Comparison of ENCODE assay signal across 31 cellular contexts in genomic region chr3:54028372-54028771, GRCh38.
DNase-seq lines count a peak whose midpoint lies in the region; ATAC-seq, FAIRE-seq and TF ChIP-seq lines count a peak whose summit lies in the region.
"Had no signal": no experiment of that assay in that cellular context is flagged by ENCODE, and none has a peak within 500 bp of the region (broad histone marks: within the 10 kb centered on the region; RNA-seq: fewer than 3 reads in every experiment).

No MANE protein-coding gene starts in this region.

- no peak overlapping the region for H3K9ac ChIP-seq in HepG2 (ENCODE audit: insufficient read depth, low read depth, low read length)
- H3K9ac ChIP-seq: BLaER1; BLaER1 treated with 17β-estradiol and CSF1 and Interleukin-3, amounts not matched to agents 10 nM and 100 nM had no signal

- H3K79me2 ChIP-seq in HepG2 (ENCODE audit: insufficient read depth, low read length): no peaks in the 10 kb centered on the region

- H3K4me1 ChIP-seq in left lung: no peaks in the 10 kb centered on the region
- no peaks in the 10 kb centered on the region for H3K4me1 ChIP-seq in upper lobe of right lung
- no peaks in the 10 kb centered on the region for H3K4me1 ChIP-seq in HepG2 (ENCODE audit: insufficient read depth, low read length)
- H3K4me1 ChIP-seq: A549; BE2C; BLaER1; BLaER1 treated with 17β-estradiol and CSF1 and Interleukin-3, amounts not matched to agents 10 nM and 100 nM; Caco-2 had no signal

- TF ChIP-seq RAD21 in HepG2 (CRISPR knock-in tag; IDR thresholded peaks at IDR 0.05): no peak

- no peak for TF ChIP-seq POLR2A in HepG2 (IDR thresholded peaks at IDR 0.05; ENCODE audit: insufficient read depth in 1 of 2, low read depth in 2 of 2, low read length in 2 of 2)

- H3K27me3 ChIP-seq in left lung (no peaks in the 10 kb centered on the region), upper lobe of right lung (no peaks in the 10 kb centered on the region), HepG2 (ENCODE audit: control insufficient read depth in 1 of 2, insufficient read depth in 2 of 2, low read length in 2 of 2) (no peaks in the 10 kb centered on the region; a peak in 1 of 5 replicates)
- H3K27me3 ChIP-seq: BE2C; BLaER1; BLaER1 treated with 17β-estradiol and CSF1 and Interleukin-3, amounts not matched to agents 10 nM and 100 nM had no signal

- no peak overlapping the region for H3K4me2 ChIP-seq in HepG2 (ENCODE audit: low read depth, low read length)
- H3K4me2 ChIP-seq: A549; BLaER1; BLaER1 treated with 17β-estradiol and CSF1 and Interleukin-3, amounts not matched to agents 10 nM and 100 nM had no signal

- H2AFZ ChIP-seq in HepG2 (ENCODE audit: low read length): no peak overlapping the region

- H3K27ac ChIP-seq in left lung (no peak overlapping the region), upper lobe of right lung (no peak overlapping the region), HepG2 (ENCODE audit: extremely low read length, insufficient read depth, low read length) (no peak overlapping the region)
- H3K27ac ChIP-seq: 22Rv1; A549; BLaER1; BLaER1 treated with 17β-estradiol and CSF1 and Interleukin-3, amounts not matched to agents 10 nM and 100 nM; C4-2B had no signal

- no peaks in the 10 kb centered on the region for H3K36me3 ChIP-seq in left lung
- H3K36me3 ChIP-seq in upper lobe of right lung: no peaks in the 10 kb centered on the region
- no peaks in the 10 kb centered on the region for H3K36me3 ChIP-seq in HepG2 (replicated peaks in 1 of 2; ENCODE audit: control insufficient read depth in 1 of 2, insufficient read depth in 2 of 2, low read length in 2 of 2)
- H3K36me3 ChIP-seq: BE2C; BLaER1; BLaER1 treated with 17β-estradiol and CSF1 and Interleukin-3, amounts not matched to agents 10 nM and 100 nM had no signal

- intact Hi-C loops in left lung (cut with DNase I) (no loop called here), upper lobe of right lung (cut with DNase I) (no loop called here), HepG2 (cut with micrococcal nuclease; ENCODE audit: unreplicated experiment) (no loop called here)

- ATAC-seq in left lung: peak; percentile 73
- ATAC-seq in upper lobe of right lung: peak; percentile 55
- ATAC-seq in HepG2: no peak
- ATAC-seq: A549; CD8-positive, alpha-beta T cell had no signal

- CTCF ChIA-PET in HepG2 (lab: Yijun Ruan, JAX; ENCODE audit: low intra/inter-chr PET ratio, low total read pairs): no interaction called here

- POLR2A ChIA-PET in HepG2 (lab: Yijun Ruan, JAX): no interaction called here

- 4% methylated on average over 3 of the region's 5 CpGs for WGBS in HepG2 (ENCODE audit: low lambda C conversion rate)

- no peak for FAIRE-seq in HepG2 (lab: Jason Lieb, UNC)
- FAIRE-seq: A204.1, A549, D721Med had no signal

- in situ Hi-C loops in HepG2 (cut with HindIII; ENCODE audit: extremely low pct_ligation_motif_present, low pct_unique_long_range_greater_than_20kb): no loop called here

- TF ChIP-seq CTCF in left lung (IDR thresholded peaks at IDR 0.05): no peak
- no peak for TF ChIP-seq CTCF in upper lobe of right lung (IDR thresholded peaks at IDR 0.05)
- TF ChIP-seq CTCF in HepG2 (CRISPR knock-in tag; IDR thresholded peaks at IDR 0.05): no peak

- no peak for TF ChIP-seq EP300 in HepG2 (IDR thresholded peaks at IDR 0.05; ENCODE audit: low read depth in 2 of 2, low read length in 2 of 2)
- TF ChIP-seq EP300 in HepG2 (CRISPR knock-in tag; IDR thresholded peaks at IDR 0.05; ENCODE audit: borderline replicate concordance): no peak

- no TSS peak for BruUV-seq in HepG2 (replicated peaks; lab: Mats Ljungman, UMichigan)

- no peaks in the 10 kb centered on the region for H4K20me1 ChIP-seq in HepG2 (ENCODE audit: insufficient read depth, low read length)
- H4K20me1 ChIP-seq: BLaER1; BLaER1 treated with 17β-estradiol and CSF1 and Interleukin-3, amounts not matched to agents 10 nM and 100 nM had no signal

- H3K9me3 ChIP-seq in left lung (no peaks in the 10 kb centered on the region), upper lobe of right lung (no peaks in the 10 kb centered on the region), HepG2 (ENCODE audit: low read length) (no peaks in the 10 kb centered on the region)
- H3K9me3 ChIP-seq: A549; BE2C; BLaER1; BLaER1 treated with 17β-estradiol and CSF1 and Interleukin-3, amounts not matched to agents 10 nM and 100 nM; Caco-2 had no signal

- DNase-seq in left lung: no peak
- no peak for DNase-seq in upper lobe of right lung
- no peak for DNase-seq in HepG2 (ENCODE audit: low spot score)
- DNase-seq in NCI-H774 (lab: John Stamatoyannopoulos, UW): no peak
- DNase-seq: 8988T; ACHN; AML-193; BE2C; C1 segment of cervical spinal cord; Caco-2; Calu3; CD4-positive, alpha-beta memory T cell; CD4-positive, alpha-beta T cell; CD4-positive, CD25-positive, alpha-beta regulatory T cell; CD8-positive, alpha-beta memory T cell; CD8-positive, alpha-beta T cell; COR-L47; DMS 273 treated with DMSO at 0.1 percent for 48 hours; DMS153; DMS53; DMS79; DMS79 treated with DMSO at 0.1 percent for 48 hours; DND-41; EL had no signal

- H3K4me3 ChIP-seq in left lung (no peak overlapping the region), upper lobe of right lung (no peak overlapping the region), HepG2 (replicated peaks in 1 of 3; ENCODE audit: insufficient read depth in 1 of 3, low read depth in 2 of 3, low read length in 3 of 3) (no peak overlapping the region)
- H3K4me3 ChIP-seq: A549; BLaER1; BLaER1 treated with 17β-estradiol and CSF1 and Interleukin-3, amounts not matched to agents 10 nM and 100 nM had no signal

TF ChIP-seq in HepG2, 621 proteins besides CTCF, POLR2A, EP300 and RAD21:
- TF ChIP-seq ATF5 (CRISPR knock-in tag; IDR thresholded peaks at IDR 0.05; ENCODE audit: low read depth) (no peak), AHR (CRISPR knock-in tag; IDR thresholded peaks at IDR 0.05) (no peak), DNMT3B (CRISPR knock-in tag; conservative IDR thresholded peaks at IDR 0.05) (no peak), GRHL1 (CRISPR knock-in tag; conservative IDR thresholded peaks at IDR 0.05) (no peak), HCFC1 (IDR thresholded peaks at IDR 0.05; ENCODE audit: low read depth, low read length) (no peak), ZMYM4 (CRISPR knock-in tag; IDR thresholded peaks at IDR 0.05) (no peak)
